In the genomic region with DNA sequence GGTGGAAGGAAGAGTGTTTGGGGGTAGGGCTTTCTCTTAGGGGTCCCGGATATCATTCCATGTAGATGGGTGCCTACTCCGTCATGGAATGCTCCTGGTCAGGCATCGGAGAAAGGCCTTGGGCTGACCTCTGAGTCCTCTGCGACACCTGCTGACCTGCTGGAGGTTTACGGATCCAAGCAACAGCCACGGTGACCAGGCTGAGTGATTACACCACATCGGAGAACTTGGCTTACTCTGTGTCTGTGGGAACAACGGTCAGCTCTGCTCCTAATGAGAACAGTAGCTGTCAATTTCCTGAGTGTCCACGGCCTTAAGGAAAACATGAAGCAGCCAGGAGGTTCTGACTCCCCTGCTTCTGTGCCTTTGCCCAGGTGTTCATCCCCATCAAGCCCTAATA, we compare ENCODE assay signal across 1 cellular context.
TF ChIP-seq lines count a peak whose summit lies in the region.

No MANE protein-coding gene starts in this region.

TF ChIP-seq in HepG2, 621 proteins besides CTCF, POLR2A, EP300 and RAD21 (continued from another document):
- TF ChIP-seq, protein P1, sequence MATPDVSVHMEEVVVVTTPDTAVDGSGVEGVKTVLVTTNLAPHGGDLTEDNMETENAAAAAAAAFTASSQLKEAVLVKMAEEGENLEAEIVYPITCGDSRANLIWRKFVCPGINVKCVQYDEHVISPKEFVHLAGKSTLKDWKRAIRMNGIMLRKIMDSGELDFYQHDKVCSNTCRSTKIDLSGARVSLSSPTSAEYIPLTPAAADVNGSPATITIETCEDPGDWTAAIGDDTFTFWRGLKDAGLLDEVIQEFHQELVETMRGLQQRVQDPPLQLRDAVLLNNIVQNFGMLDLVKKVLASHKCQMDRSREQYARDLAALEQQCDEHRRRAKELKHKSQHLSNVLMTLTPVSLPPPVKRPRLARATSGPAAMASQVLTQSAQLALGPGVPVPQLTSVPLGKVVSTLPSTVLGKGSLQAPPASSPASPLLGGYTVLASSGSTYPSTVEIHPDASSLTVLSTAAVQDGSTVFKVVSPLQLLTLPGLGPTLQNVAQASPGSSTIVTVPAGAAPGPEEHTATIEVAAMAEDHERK (CRISPR knock-in tag; IDR thresholded peaks at IDR 0.05; ENCODE audit: low read depth): no peak
- TF ChIP-seq ZBTB20 (CRISPR knock-in tag; IDR thresholded peaks at IDR 0.05; ENCODE audit: borderline replicate concordance, low read depth) (no peak), PHF21A (CRISPR knock-in tag; IDR thresholded peaks at IDR 0.05) (no peak), ZNF75D (CRISPR knock-in tag; IDR thresholded peaks at IDR 0.05; ENCODE audit: borderline replicate concordance) (no peak)
- TF ChIP-seq, protein P2, sequence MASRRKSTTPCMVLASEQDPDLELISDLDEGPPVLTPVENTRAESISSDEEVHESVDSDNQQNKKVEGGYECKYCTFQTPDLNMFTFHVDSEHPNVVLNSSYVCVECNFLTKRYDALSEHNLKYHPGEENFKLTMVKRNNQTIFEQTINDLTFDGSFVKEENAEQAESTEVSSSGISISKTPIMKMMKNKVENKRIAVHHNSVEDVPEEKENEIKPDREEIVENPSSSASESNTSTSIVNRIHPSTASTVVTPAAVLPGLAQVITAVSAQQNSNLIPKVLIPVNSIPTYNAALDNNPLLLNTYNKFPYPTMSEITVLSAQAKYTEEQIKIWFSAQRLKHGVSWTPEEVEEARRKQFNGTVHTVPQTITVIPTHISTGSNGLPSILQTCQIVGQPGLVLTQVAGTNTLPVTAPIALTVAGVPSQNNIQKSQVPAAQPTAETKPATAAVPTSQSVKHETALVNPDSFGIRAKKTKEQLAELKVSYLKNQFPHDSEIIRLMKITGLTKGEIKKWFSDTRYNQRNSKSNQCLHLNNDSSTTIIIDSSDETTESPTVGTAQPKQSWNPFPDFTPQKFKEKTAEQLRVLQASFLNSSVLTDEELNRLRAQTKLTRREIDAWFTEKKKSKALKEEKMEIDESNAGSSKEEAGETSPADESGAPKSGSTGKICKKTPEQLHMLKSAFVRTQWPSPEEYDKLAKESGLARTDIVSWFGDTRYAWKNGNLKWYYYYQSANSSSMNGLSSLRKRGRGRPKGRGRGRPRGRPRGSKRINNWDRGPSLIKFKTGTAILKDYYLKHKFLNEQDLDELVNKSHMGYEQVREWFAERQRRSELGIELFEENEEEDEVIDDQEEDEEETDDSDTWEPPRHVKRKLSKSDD (CRISPR knock-in tag; IDR thresholded peaks at IDR 0.05; ENCODE audit: low read depth): no peak
- TF ChIP-seq, protein P3, sequence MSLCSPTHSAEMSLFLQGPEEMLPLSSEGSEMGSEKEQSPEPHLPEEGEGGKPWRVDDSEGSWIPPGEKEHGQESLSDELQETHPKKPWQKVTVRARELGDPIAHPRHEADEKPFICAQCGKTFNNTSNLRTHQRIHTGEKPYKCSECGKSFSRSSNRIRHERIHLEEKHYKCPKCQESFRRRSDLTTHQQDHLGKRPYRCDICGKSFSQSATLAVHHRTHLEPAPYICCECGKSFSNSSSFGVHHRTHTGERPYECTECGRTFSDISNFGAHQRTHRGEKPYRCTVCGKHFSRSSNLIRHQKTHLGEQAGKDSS (CRISPR knock-in tag; IDR thresholded peaks at IDR 0.05; ENCODE audit: borderline replicate concordance, low read depth): no peak
